In genomic region chr14:68380304-68380840, GRCh38 we compare ENCODE assay signal across 8 cellular contexts.
A peak's percentile ranks its signal among the peaks of the same experiment; 100 is the strongest.
DNase-seq lines count a peak whose midpoint lies in the region; ATAC-seq and FAIRE-seq lines count a peak whose summit lies in the region.

No MANE protein-coding gene starts in this region.

- H3K27ac ChIP-seq in rectal smooth muscle tissue (ENCODE audit: low read depth, low read length), result peak overlapping the region; percentile 66

- ATAC-seq in GM18520 (IDR thresholded peaks at IDR 0.05; ENCODE audit: unreplicated experiment) (peak; percentile 62), HG02678 (IDR thresholded peaks at IDR 0.05; ENCODE audit: unreplicated experiment) (peak; percentile 72)

- no peak overlapping the region for H3K9ac ChIP-seq in rectal smooth muscle tissue (ENCODE audit: low read length)

- H3K27me3 ChIP-seq in rectal smooth muscle tissue (ENCODE audit: control insufficient read depth, insufficient read depth, low read length), result no peaks in the 10 kb centered on the region

- H3K4me1 ChIP-seq in rectal smooth muscle tissue (ENCODE audit: control insufficient read depth, insufficient read depth, low read length), result peaks cover 50% of the 10 kb centered on the region

- DNase-seq in RCC 7860 (ENCODE audit: low spot score) (peak; percentile 46), nucleus accumbens (lab: John Stamatoyannopoulos, UW) (no peak), DMS153 (lab: John Stamatoyannopoulos, UW) (no peak), NCI-H526 (lab: John Stamatoyannopoulos, UW) (no peak)
- DNase-seq in stimulated activated CD4-positive, alpha-beta T cell treated with anti-CD3 and anti-CD28 coated beads, Interleukin-4, amount 100 ng/mL, for 4 hours, result no peak

- no peaks in the 10 kb centered on the region for H3K36me3 ChIP-seq in rectal smooth muscle tissue (ENCODE audit: control insufficient read depth, insufficient read depth, low read length)

- peak; percentile 83 for FAIRE-seq in RCC 7860 (lab: Jason Lieb, UNC)

- H3K4me3 ChIP-seq in rectal smooth muscle tissue (ENCODE audit: low read length), result no peak overlapping the region
